In genomic region chr12:105485321-105485910, GRCh38 we compare ENCODE assay signal across 13 cellular contexts.
DNase-seq lines count a peak whose midpoint lies in the region; ATAC-seq and TF ChIP-seq lines count a peak whose summit lies in the region.
"Had no signal": no experiment of that assay in that cellular context is flagged by ENCODE, and none has a peak within 500 bp of the region (broad histone marks: within the 10 kb centered on the region; RNA-seq: fewer than 3 reads in every experiment).

No MANE protein-coding gene starts in this region.

- H2AFZ ChIP-seq in PC-3 (ENCODE audit: low read length) = peak overlapping the region; percentile 35
- no peak overlapping the region for H2AFZ ChIP-seq in fibroblast of lung (ENCODE audit: low read length)

- H3K9ac ChIP-seq in PC-3 (ENCODE audit: low read length) (no peak overlapping the region), fibroblast of lung (ENCODE audit: insufficient read depth, low read length) (no peak overlapping the region)

- TF ChIP-seq CTCF in PC-3 (conservative IDR thresholded peaks at IDR 0.05; ENCODE audit: low read depth, low read length) (no peak), fibroblast of lung (conservative IDR thresholded peaks at IDR 0.05 in 1 of 2, IDR thresholded peaks at IDR 0.05 in 1 of 2; ENCODE audit: low read depth in 1 of 2, low read length in 2 of 2) (no peak), lower lobe of right lung (IDR thresholded peaks at IDR 0.05) (no peak)

- ATAC-seq in PC-3 (no peak; the same call in 1 of the 2 replicates), lower lobe of right lung (peak; percentile 49 to 59), HG03175 (IDR thresholded peaks at IDR 0.05; ENCODE audit: unreplicated experiment) (no peak)
- ATAC-seq: activated naive CD4-positive, alpha-beta T cell treated with anti-CD3 and anti-CD28 coated beads, Interleukin-2, amount 50 U/mL, for 72 hours had no signal

- no peaks in the 10 kb centered on the region for H4K20me1 ChIP-seq in PC-3 (ENCODE audit: low read length)
- H4K20me1 ChIP-seq in fibroblast of lung (ENCODE audit: control insufficient read depth, extremely low read depth, insufficient read depth, low read length) = no peaks in the 10 kb centered on the region

- POLR2A ChIA-PET in PC-3 (lab: Charles Lee; ENCODE audit: unreplicated experiment) = no interaction called here

- DNase-seq in A172 (ENCODE audit: low spot score) (peak; percentile 67), PC-3 (peak; percentile 63), fibroblast of lung (ENCODE audit: low read depth in 2 of 2) (peak; percentile 34 to 89), lower lobe of right lung (no peak), RKO (ENCODE audit: low spot score) (no peak), NOMO-1 treated with dmso at 0.1 percent for 144 hours (lab: John Stamatoyannopoulos, UW; ENCODE audit: unreplicated experiment) (no peak)
- no peak for DNase-seq in activated CD4-positive, alpha-beta T cell treated with anti-CD3 and anti-CD28 coated beads for 4 hours
- DNase-seq: activated CD4-positive, alpha-beta T cell treated with anti-CD3 and anti-CD28 coated beads, Interleukin-2, amount 50 U/mL, for 1 hour; immature natural killer cell; NCI-H345; SJCRH30 had no signal

- H3K4me2 ChIP-seq in PC-3 (ENCODE audit: low read length) = peak overlapping the region; percentile 36; the same call in 1 of the 2 replicates
- H3K4me2 ChIP-seq in fibroblast of lung (ENCODE audit: extremely low read depth, insufficient read depth, low read length) = no peak overlapping the region

- no peaks in the 10 kb centered on the region for H3K27me3 ChIP-seq in PC-3 (ENCODE audit: low read length)
- H3K27me3 ChIP-seq in fibroblast of lung (ENCODE audit: control insufficient read depth, insufficient read depth, low read length) = no peaks in the 10 kb centered on the region
- H3K27me3 ChIP-seq in lower lobe of right lung (ENCODE audit: low read depth) = no peaks in the 10 kb centered on the region
- H3K27me3 ChIP-seq: SJCRH30 had no signal

- H3K4me1 ChIP-seq in PC-3 (ENCODE audit: insufficient read depth, low read length) (peaks cover 9% of the 10 kb centered on the region; the same call in 1 of the 2 replicates), fibroblast of lung (ENCODE audit: control insufficient read depth, extremely low read depth, insufficient read depth, low read length) (no peaks in the 10 kb centered on the region), lower lobe of right lung (no peaks in the 10 kb centered on the region)
- H3K4me1 ChIP-seq: SJCRH30 had no signal

- H3K36me3 ChIP-seq in PC-3 (ENCODE audit: low read depth, low read length) = no peaks in the 10 kb centered on the region
- no peaks in the 10 kb centered on the region for H3K36me3 ChIP-seq in fibroblast of lung (ENCODE audit: control insufficient read depth, insufficient read depth, low read length)
- H3K36me3 ChIP-seq in lower lobe of right lung = no peaks in the 10 kb centered on the region
- H3K36me3 ChIP-seq: SJCRH30 had no signal

- H3K4me3 ChIP-seq in PC-3 (ENCODE audit: low read length) (no peak overlapping the region), fibroblast of lung (replicated peaks in 1 of 4; ENCODE audit: control extremely low read depth in 1 of 4, insufficient read depth in 1 of 4, low read depth in 3 of 4, low read length in 4 of 4) (no peak overlapping the region), lower lobe of right lung (no peak overlapping the region)
- H3K4me3 ChIP-seq: SJCRH30 had no signal

- H3K79me2 ChIP-seq in PC-3 (ENCODE audit: low read length) = no peaks in the 10 kb centered on the region
- H3K79me2 ChIP-seq in fibroblast of lung (ENCODE audit: control insufficient read depth, insufficient read depth, low read length) = no peaks in the 10 kb centered on the region

- intact Hi-C loops in PC-3 (cut with micrococcal nuclease) (no loop called here), lower lobe of right lung (cut with DNase I) (no loop called here)

- no peaks in the 10 kb centered on the region for H3F3A ChIP-seq in PC-3 (ENCODE audit: low read length, unreplicated experiment)

- BruUV-seq in PC-3 (replicated peaks; lab: Mats Ljungman, UMichigan) = no TSS peak

- CTCF ChIA-PET in PC-3 (lab: Charles Lee) = no interaction called here

- no peaks in the 10 kb centered on the region for H3K9me2 ChIP-seq in PC-3 (replicated peaks; ENCODE audit: low read length)

- H3K27ac ChIP-seq in PC-3 (ENCODE audit: low read length) (no peak overlapping the region), fibroblast of lung (ENCODE audit: insufficient read depth, low read length) (no peak overlapping the region), lower lobe of right lung (no peak overlapping the region)
- H3K27ac ChIP-seq: SJCRH30 had no signal

- H3K9me3 ChIP-seq in PC-3 (ENCODE audit: low read length) = no peaks in the 10 kb centered on the region
- no peaks in the 10 kb centered on the region for H3K9me3 ChIP-seq in fibroblast of lung (ENCODE audit: control insufficient read depth, insufficient read depth, low read depth, low read length)
- no peaks in the 10 kb centered on the region for H3K9me3 ChIP-seq in lower lobe of right lung
- H3K9me3 ChIP-seq: SJCRH30 had no signal

Comparison
In these comparisons a context has a peak if more than half of its experiments do, and no peak if none do; other contexts are left out.
1. DNase-seq: peak in A172 (single experiment), PC-3 (single experiment) and fibroblast of lung (2 of 2); none in lower lobe of right lung (single experiment), RKO (single experiment), NOMO-1 treated with dmso at 0.1 percent for 144 hours (single experiment) and activated CD4-positive, alpha-beta T cell treated with anti-CD3 and anti-CD28 coated beads for 4 hours (0 of 2).
2. ATAC-seq: peak in lower lobe of right lung (2 of 2); none in PC-3 (single experiment) and HG03175 (single experiment).